32 cellular contexts compared by ENCODE assay signal in the genomic region with DNA sequence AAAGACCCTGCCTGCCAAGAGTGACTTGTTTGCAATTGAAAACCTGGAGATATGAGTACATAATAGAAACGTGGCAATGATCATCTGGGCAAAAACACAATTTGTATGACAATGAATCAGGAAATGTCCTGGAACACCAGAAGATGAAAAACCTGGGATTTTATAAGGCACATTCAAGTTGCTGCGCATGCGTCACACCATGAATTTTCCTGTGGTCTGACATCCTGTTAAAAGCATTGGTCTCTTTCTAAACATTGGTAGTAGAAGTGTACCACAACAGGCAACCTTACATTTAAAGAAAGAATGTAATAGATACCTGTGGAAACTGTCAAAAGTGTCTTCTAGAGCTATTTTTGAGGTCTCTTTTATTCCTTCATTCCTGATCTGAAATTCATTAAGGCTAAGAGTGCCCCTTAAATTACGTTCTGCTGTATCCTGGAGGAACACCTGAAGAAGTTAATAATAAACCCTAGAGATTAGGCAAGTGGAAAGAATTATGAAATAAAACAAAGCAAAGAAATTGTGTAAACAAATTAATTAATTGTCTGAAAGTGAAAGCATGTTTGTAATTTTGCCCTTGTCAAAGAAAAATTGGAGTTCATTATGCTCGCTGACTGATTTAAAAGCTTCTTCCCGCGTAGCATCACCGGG.
"Had no signal": no experiment of that assay in that cellular context is flagged by ENCODE, and none has a peak within 500 bp of the region (broad histone marks: within the 10 kb centered on the region; RNA-seq: fewer than 3 reads in every experiment).

No MANE protein-coding gene starts in this region.

- H3K4me1 Mint-ChIP-seq: activated CD4-positive, alpha-beta memory T cell treated with anti-CD3 and anti-CD28 coated beads, Interleukin-2, amount 10 ng/mL, durations not matched to agents 7 days and 5 days; activated CD8-positive, alpha-beta memory T cell treated with anti-CD3 and anti-CD28 coated beads, Interleukin-2, amount 10 ng/mL, durations not matched to agents 7 days and 5 days; activated naive CD4-positive, alpha-beta T cell treated with anti-CD3 and anti-CD28 coated beads, Interleukin-2, amount 50 U/mL, for 24 hours; activated naive CD8-positive, alpha-beta T cell treated with anti-CD3 and anti-CD28 coated beads, Interleukin-2, amount 10 ng/mL, durations not matched to agents 7 days and 5 days; activated T-helper 17 cell treated with anti-CD3 and anti-CD28 coated beads, Interleukin-2, amount 50 U/mL, for 72 hours had no signal

- H3K36me3 ChIP-seq: ascending aorta, breast epithelium, MG63, SJCRH30, WERI-Rb-1 had no signal

- H3K9me3 ChIP-seq: ascending aorta, breast epithelium, MG63, SJCRH30 had no signal

- H3K27ac Mint-ChIP-seq: activated CD4-positive, alpha-beta memory T cell treated with anti-CD3 and anti-CD28 coated beads, Interleukin-2, amount 10 ng/mL, durations not matched to agents 7 days and 5 days; activated CD8-positive, alpha-beta memory T cell treated with anti-CD3 and anti-CD28 coated beads, Interleukin-2, amount 10 ng/mL, durations not matched to agents 7 days and 5 days; activated naive CD4-positive, alpha-beta T cell treated with anti-CD3 and anti-CD28 coated beads, Interleukin-2, amount 50 U/mL, for 24 hours; activated naive CD8-positive, alpha-beta T cell treated with anti-CD3 and anti-CD28 coated beads, Interleukin-2, amount 10 ng/mL, durations not matched to agents 7 days and 5 days; activated T-cell treated with anti-CD3 and anti-CD28 coated beads, Interleukin-2, amount 50 U/mL, for 72 hours; activated T-helper 17 cell treated with anti-CD3 and anti-CD28 coated beads, Interleukin-2, amount 50 U/mL, for 72 hours had no signal

- H3K27me3 Mint-ChIP-seq: activated CD4-positive, alpha-beta memory T cell treated with anti-CD3 and anti-CD28 coated beads, Interleukin-2, amount 10 ng/mL, durations not matched to agents 7 days and 5 days; activated CD8-positive, alpha-beta memory T cell treated with anti-CD3 and anti-CD28 coated beads, Interleukin-2, amount 10 ng/mL, durations not matched to agents 7 days and 5 days; activated naive CD4-positive, alpha-beta T cell treated with anti-CD3 and anti-CD28 coated beads, Interleukin-2, amount 50 U/mL, for 24 hours; activated naive CD8-positive, alpha-beta T cell treated with anti-CD3 and anti-CD28 coated beads, Interleukin-2, amount 10 ng/mL, durations not matched to agents 7 days and 5 days; activated T-helper 17 cell treated with anti-CD3 and anti-CD28 coated beads, Interleukin-2, amount 50 U/mL, for 72 hours had no signal

- H3K27ac ChIP-seq: ascending aorta, breast epithelium, SJCRH30, SK-N-MC, WERI-Rb-1 had no signal

- H3K4me3 ChIP-seq: ascending aorta, breast epithelium, MG63, SJCRH30, SK-N-MC had no signal

- DNase-seq: activated CD4-positive, alpha-beta memory T cell treated with anti-CD3 and anti-CD28 coated beads, Interleukin-2, amount 10 ng/mL, durations not matched to agents 7 days and 5 days; activated CD4-positive, alpha-beta T cell treated with anti-CD3 and anti-CD28 coated beads for 1 hour; activated CD4-positive, alpha-beta T cell treated with anti-CD3 and anti-CD28 coated beads for 48 hours; activated CD4-positive, CD25-positive, alpha-beta regulatory T cell; activated CD8-positive, alpha-beta memory T cell treated with anti-CD3 and anti-CD28 coated beads for 24 hours; activated CD8-positive, alpha-beta memory T cell treated with anti-CD3 and anti-CD28 coated beads, Interleukin-2, amount 10 ng/mL, durations not matched to agents 7 days and 5 days; activated CD8-positive, alpha-beta memory T cell treated with anti-CD3 and anti-CD28 coated beads, Interleukin-2, amount 50 U/mL, for 48 hours; activated gamma-delta T cell; activated naive CD4-positive, alpha-beta T cell treated with Interleukin-2 at 50 U/mL for 16 hours; activated naive CD8-positive, alpha-beta T cell treated with anti-CD3 and anti-CD28 coated beads, Interleukin-2, amount 10 ng/mL, durations not matched to agents 7 days and 5 days; activated T-cell treated with anti-CD3 and anti-CD28 coated beads, Interleukin-2, amount 50 U/mL, for 1 hour; activated T-cell treated with anti-CD3 and anti-CD28 coated beads, Interleukin-2, amount 50 U/mL, for 72 hours; amygdala; Kasumi-1; MG63; MV-4-11; NCI-H1092 treated with DMSO at 0.1 percent for 48 hours; NCI-H1436; NCI-H2029; NCI-H2227 treated with DMSO at 0.1 percent for 48 hours; NCI-H446; NCI-H510A treated with DMSO at 0.1 percent for 48 hours; SHP77; SJCRH30; T1000; WERI-Rb-1 had no signal

- H3K27me3 ChIP-seq: ascending aorta, breast epithelium, MG63, SJCRH30 had no signal

- H3K4me1 ChIP-seq: breast epithelium, SJCRH30 had no signal

- ATAC-seq: activated CD8-positive, alpha-beta memory T cell treated with anti-CD3 and anti-CD28 coated beads, Interleukin-2, amount 10 ng/mL, durations not matched to agents 7 days and 5 days; activated T-cell treated with anti-CD3 and anti-CD28 coated beads, Interleukin-2, amount 50 U/mL, for 72 hours; activated T-helper 17 cell treated with anti-CD3 and anti-CD28 coated beads, Interleukin-2, amount 50 U/mL, for 72 hours; Panc1 had no signal

- H3K4me3 Mint-ChIP-seq: activated CD4-positive, alpha-beta memory T cell treated with anti-CD3 and anti-CD28 coated beads, Interleukin-2, amount 10 ng/mL, durations not matched to agents 7 days and 5 days; activated CD8-positive, alpha-beta memory T cell treated with anti-CD3 and anti-CD28 coated beads, Interleukin-2, amount 10 ng/mL, durations not matched to agents 7 days and 5 days; activated naive CD4-positive, alpha-beta T cell treated with anti-CD3 and anti-CD28 coated beads, Interleukin-2, amount 50 U/mL, for 24 hours; activated naive CD8-positive, alpha-beta T cell treated with anti-CD3 and anti-CD28 coated beads, Interleukin-2, amount 10 ng/mL, durations not matched to agents 7 days and 5 days; activated T-cell treated with anti-CD3 and anti-CD28 coated beads, Interleukin-2, amount 50 U/mL, for 72 hours; activated T-helper 17 cell treated with anti-CD3 and anti-CD28 coated beads, Interleukin-2, amount 50 U/mL, for 72 hours had no signal

- H3K9me3 Mint-ChIP-seq: activated CD4-positive, alpha-beta memory T cell treated with anti-CD3 and anti-CD28 coated beads, Interleukin-2, amount 10 ng/mL, durations not matched to agents 7 days and 5 days had no signal

- H3K36me3 Mint-ChIP-seq: activated CD8-positive, alpha-beta memory T cell treated with anti-CD3 and anti-CD28 coated beads, Interleukin-2, amount 10 ng/mL, durations not matched to agents 7 days and 5 days; activated naive CD4-positive, alpha-beta T cell treated with anti-CD3 and anti-CD28 coated beads, Interleukin-2, amount 50 U/mL, for 24 hours; activated naive CD8-positive, alpha-beta T cell treated with anti-CD3 and anti-CD28 coated beads, Interleukin-2, amount 10 ng/mL, durations not matched to agents 7 days and 5 days had no signal
